Comparison of ENCODE assay signal across 9 cellular contexts in the genomic region with DNA sequence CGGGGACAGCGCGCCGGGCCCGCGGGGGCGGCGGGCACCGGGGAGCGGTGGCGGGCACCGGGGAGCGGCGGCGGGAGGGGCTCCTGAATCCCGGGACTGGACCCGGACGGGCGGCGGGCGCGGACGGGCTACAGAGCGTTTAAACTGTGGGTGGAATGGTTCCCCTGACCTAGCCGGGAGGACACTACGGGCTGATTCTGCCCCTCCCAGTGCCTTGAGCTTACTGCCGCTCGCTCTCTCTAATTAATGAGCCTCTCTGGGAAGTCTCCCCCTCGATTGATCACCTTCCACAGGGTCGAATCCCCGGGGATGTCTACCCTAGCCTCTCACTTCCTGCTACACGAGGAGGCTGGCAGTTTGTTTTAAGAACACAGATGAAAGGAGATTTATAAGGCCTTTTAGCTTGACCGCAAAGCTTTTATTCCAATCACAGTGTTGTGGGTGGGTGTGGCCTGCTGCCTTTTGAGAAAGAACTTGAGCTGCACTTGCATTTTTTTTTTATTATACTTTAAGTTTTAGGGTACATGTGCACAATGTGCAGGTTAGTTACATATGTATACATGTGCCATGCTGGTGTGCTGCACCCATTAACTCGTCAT. TPM values are rescaled to one million over a fixed set of nuclear protein-coding genes. Genes with fewer than 3 reads are reported as not detected.
DNase-seq lines count a peak whose midpoint lies in the region; ATAC-seq and TF ChIP-seq lines count a peak whose summit lies in the region.
"Had no signal": no experiment of that assay in that cellular context is flagged by ENCODE, and none has a peak within 500 bp of the region (broad histone marks: within the 10 kb centered on the region; RNA-seq: fewer than 3 reads in every experiment).

No MANE protein-coding gene starts in this region.

- H2AFZ ChIP-seq in Karpas-422 (ENCODE audit: low read length) = no peak overlapping the region

- H3K4me3 Mint-ChIP-seq in endodermal cell (peak overlapping the region; percentile 78), nephron progenitor cell (peak overlapping the region; percentile 90)

- H3K4me2 ChIP-seq in Karpas-422 (ENCODE audit: low read depth, low read length, poor library complexity, severe bottlenecking) = no peak overlapping the region

- H3K27me3 Mint-ChIP-seq in endodermal cell (ENCODE audit: insufficient read depth) (peaks cover 11% of the 10 kb centered on the region), nephron progenitor cell (ENCODE audit: low read depth, poor library complexity) (peaks cover 15% of the 10 kb centered on the region)

- peak; percentile 2 to 21 for DNase-seq in NCI-H526 (lab: John Stamatoyannopoulos, UW)
- DNase-seq in NCI-H526 treated with DMSO at 0.1 percent for 48 hours (lab: John Stamatoyannopoulos, UW) = no peak
- DNase-seq in NCI-H2227 treated with DMSO at 0.1 percent for 48 hours (lab: John Stamatoyannopoulos, UW) = peak; percentile 72
- peak; percentile 83 for DNase-seq in endodermal cell
- no peak for DNase-seq in nephron progenitor cell
- no peak for DNase-seq in NCI-H345 treated with DMSO at 0.1 percent for 48 hours (lab: John Stamatoyannopoulos, UW; ENCODE audit: unreplicated experiment)
- DNase-seq in Karpas-422 = no peak

- H3K36me3 ChIP-seq in endodermal cell (ENCODE audit: control insufficient read depth, insufficient read depth, low read length) (no peaks in the 10 kb centered on the region), Karpas-422 (ENCODE audit: insufficient read depth, low read length) (no peaks in the 10 kb centered on the region)

- no peaks in the 10 kb centered on the region for H3K9me3 Mint-ChIP-seq in endodermal cell
- H3K9me3 Mint-ChIP-seq in nephron progenitor cell = peaks cover 6% of the 10 kb centered on the region

- H3K4me3 ChIP-seq in endodermal cell (ENCODE audit: low read length) = peak overlapping the region; percentile 82
- no peak overlapping the region for H3K4me3 ChIP-seq in Karpas-422 (ENCODE audit: low read length)

- ATAC-seq in HG03571 (IDR thresholded peaks at IDR 0.05; ENCODE audit: unreplicated experiment) = no peak

- no peaks in the 10 kb centered on the region for H3K9me2 ChIP-seq in Karpas-422 (replicated peaks; ENCODE audit: insufficient read depth, low read length)

- H3K27ac Mint-ChIP-seq in endodermal cell (peak overlapping the region; percentile 92), nephron progenitor cell (peak overlapping the region; percentile 94)

- H3K9ac ChIP-seq in endodermal cell (ENCODE audit: extremely low read depth, low read length, poor library complexity, severe bottlenecking) = peak overlapping the region; percentile 52
- H3K9ac ChIP-seq in Karpas-422 (ENCODE audit: low read length) = no peak overlapping the region

- no peak for TF ChIP-seq CTCF in endodermal cell (conservative IDR thresholded peaks at IDR 0.05)
- TF ChIP-seq CTCF in nephron progenitor cell (IDR thresholded peaks at IDR 0.05) = no peak

- WGBS in endodermal cell (ENCODE audit: insufficient coverage in 1 of 2, insufficient read length in 1 of 2), 2 experiments = 0% methylated on average over 8 to 33 of the region's 34 CpGs

- no peaks in the 10 kb centered on the region for H4K20me1 ChIP-seq in Karpas-422 (ENCODE audit: insufficient read depth, low read depth, low read length)

- H3K9me3 ChIP-seq in endodermal cell (ENCODE audit: control insufficient read depth, low read length) (no peaks in the 10 kb centered on the region), Karpas-422 (ENCODE audit: low read length) (no peaks in the 10 kb centered on the region)

- H3K79me2 ChIP-seq in Karpas-422 (ENCODE audit: low read length) = no peaks in the 10 kb centered on the region

- H3K27ac ChIP-seq in endodermal cell (ENCODE audit: low read depth, low read length) = no peak overlapping the region
- H3K27ac ChIP-seq in Karpas-422 (ENCODE audit: low read length) = no peak overlapping the region
- H3K27ac ChIP-seq: VCaP had no signal

- H3K4me1 Mint-ChIP-seq in endodermal cell (peaks cover 5% of the 10 kb centered on the region), nephron progenitor cell (peaks cover 27% of the 10 kb centered on the region)

- H3K27me3 ChIP-seq in endodermal cell (ENCODE audit: control insufficient read depth, insufficient read depth, low read length, poor library complexity, severe bottlenecking) (peaks cover 4% of the 10 kb centered on the region), Karpas-422 (ENCODE audit: low read length) (no peaks in the 10 kb centered on the region)

- H3K4me1 ChIP-seq in endodermal cell (ENCODE audit: control insufficient read depth, insufficient read depth, low read length) = no peaks in the 10 kb centered on the region
- no peaks in the 10 kb centered on the region for H3K4me1 ChIP-seq in Karpas-422 (ENCODE audit: low read length)

- H3K36me3 Mint-ChIP-seq in endodermal cell (ENCODE audit: low read depth) = no peaks in the 10 kb centered on the region
- peaks cover 6% of the 10 kb centered on the region for H3K36me3 Mint-ChIP-seq in nephron progenitor cell (ENCODE audit: low read depth)

RNA-seq across cellular contexts. Expression of a gene that starts 1.0 kb away (rescaled TPM):
- 10 to 100 TPM; 37.9 to 58.2 TPM for total RNA-seq in endodermal cell
- 16.0 TPM for polyA plus RNA-seq in endodermal cell (2013, experiment 1 of 2)
- 17.5 TPM for polyA plus RNA-seq in endodermal cell (2013, experiment 2 of 2)
- not detected in 2 replicates for total RNA-seq in Karpas-422 (2014; rRNA removed; shearing (Covaris generic); ENCODE audit: low replicate concordance)

Comparison
In these comparisons a context has a peak if more than half of its experiments do, and no peak if none do; other contexts are left out.
1. DNase-seq: peak in NCI-H526 (2 of 2), NCI-H2227 treated with DMSO at 0.1 percent for 48 hours (single experiment) and endodermal cell (single experiment); none in NCI-H526 treated with DMSO at 0.1 percent for 48 hours (single experiment), nephron progenitor cell (single experiment), NCI-H345 treated with DMSO at 0.1 percent for 48 hours (single experiment) and Karpas-422 (single experiment).
2. RNA of a gene that starts 1.0 kb away (total RNA-seq): 37.9 to 58.2 TPM in endodermal cell; not detected in Karpas-422; every median in the first group is over 10 times any median in the second.